ENCODE assay signal across 8 cellular contexts in genomic region chr3:30639937-30640336, GRCh38.
DNase-seq lines count a peak whose midpoint lies in the region; ATAC-seq lines count a peak whose summit lies in the region.

No MANE protein-coding gene starts in this region.

- no peaks in the 10 kb centered on the region for H3K9me3 Mint-ChIP-seq in effector memory CD8-positive, alpha-beta T cell

- DNase-seq in effector memory CD8-positive, alpha-beta T cell: no peak
- DNase-seq in inferior parietal cortex (ENCODE audit: extremely low spot score) (no peak), NCI-H2107 (lab: John Stamatoyannopoulos, UW) (no peak), activated gamma-delta T cell treated with Interleukin-2 at 50 U/mL for 16 hours (no peak)
- no peak for DNase-seq in stimulated activated CD4-positive, alpha-beta T cell treated with anti-CD3 and anti-CD28 coated beads, Interleukin-2, amount 100 ng/mL, for 48 hours

- H3K4me1 Mint-ChIP-seq in effector memory CD8-positive, alpha-beta T cell (ENCODE audit: low read depth in 2 of 2): peaks cover 70 to 94% of the 10 kb centered on the region in 2 donors

- H3K27ac Mint-ChIP-seq in effector memory CD8-positive, alpha-beta T cell: peak overlapping the region; percentile 89 to 91

- ATAC-seq in GM18517 (IDR thresholded peaks at IDR 0.05; ENCODE audit: unreplicated experiment) (peak; percentile 87), GM21447 (IDR thresholded peaks at IDR 0.05; ENCODE audit: unreplicated experiment) (peak; percentile 68), HG03442 (IDR thresholded peaks at IDR 0.05; ENCODE audit: unreplicated experiment) (peak; percentile 88)
- peak; percentile 43 for ATAC-seq in effector memory CD8-positive, alpha-beta T cell (replicated peaks)

- no peaks in the 10 kb centered on the region for H3K27me3 Mint-ChIP-seq in effector memory CD8-positive, alpha-beta T cell

- peak overlapping the region; percentile 43 to 74 for H3K4me3 Mint-ChIP-seq in effector memory CD8-positive, alpha-beta T cell

- H3K36me3 Mint-ChIP-seq in effector memory CD8-positive, alpha-beta T cell (ENCODE audit: insufficient read depth): peaks cover 20% of the 10 kb centered on the region
